In the genomic region with DNA sequence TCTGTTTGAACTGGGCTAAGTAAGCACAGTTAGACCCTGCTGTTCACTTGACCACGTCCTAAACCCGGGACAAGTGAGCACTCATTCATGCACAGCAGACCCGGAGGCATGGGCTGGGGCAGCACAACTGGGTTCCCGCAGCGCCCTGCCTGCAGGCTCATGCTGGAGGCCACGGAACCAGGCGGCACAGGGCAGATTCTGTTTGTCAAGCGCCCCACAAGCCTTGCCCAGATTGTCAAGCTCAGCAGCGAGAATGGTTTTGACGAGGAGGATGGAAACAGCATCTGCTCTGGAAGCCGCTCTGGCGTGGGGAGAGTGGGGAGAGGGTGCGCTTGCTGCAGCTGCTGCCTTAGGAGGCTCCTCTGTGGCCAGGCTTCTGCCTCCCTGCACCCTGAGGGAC, we compare ENCODE assay signal across 1 cellular context.
TF ChIP-seq lines count a peak whose summit lies in the region.

No MANE protein-coding gene starts in this region.

TF ChIP-seq in GM12878, 131 proteins besides CTCF, POLR2A, EP300 and RAD21:
- TF ChIP-seq SREBF2 (IDR thresholded peaks at IDR 0.05; ENCODE audit: low read length): no peak
- no peak for TF ChIP-seq SUPT20H (IDR thresholded peaks at IDR 0.05; ENCODE audit: borderline replicate concordance, control insufficient read depth, low read depth, low read length)
- no peak for TF ChIP-seq NFYA (IDR thresholded peaks at IDR 0.05; ENCODE audit: borderline replicate concordance, low read depth, low read length)
- TF ChIP-seq ZNF207 (IDR thresholded peaks at IDR 0.05; ENCODE audit: borderline replicate concordance): no peak
- TF ChIP-seq CEBPB (IDR thresholded peaks at IDR 0.05; ENCODE audit: borderline replicate concordance in 1 of 2, low read depth in 2 of 2, low read length in 2 of 2): no peak
- TF ChIP-seq NFIC (IDR thresholded peaks at IDR 0.05; ENCODE audit: low read depth, low read length): no peak
- TF ChIP-seq TAF1 (IDR thresholded peaks at IDR 0.05; ENCODE audit: borderline replicate concordance, low read depth, low read length): no peak
- TF ChIP-seq IKZF2 (IDR thresholded peaks at IDR 0.05): no peak
- TF ChIP-seq TCF12 (IDR thresholded peaks at IDR 0.05; ENCODE audit: low read depth, low read length): no peak
- TF ChIP-seq ATF7 (IDR thresholded peaks at IDR 0.05; ENCODE audit: low read depth): no peak
- no peak for TF ChIP-seq LARP7 (IDR thresholded peaks at IDR 0.05)
- TF ChIP-seq, protein P1, sequence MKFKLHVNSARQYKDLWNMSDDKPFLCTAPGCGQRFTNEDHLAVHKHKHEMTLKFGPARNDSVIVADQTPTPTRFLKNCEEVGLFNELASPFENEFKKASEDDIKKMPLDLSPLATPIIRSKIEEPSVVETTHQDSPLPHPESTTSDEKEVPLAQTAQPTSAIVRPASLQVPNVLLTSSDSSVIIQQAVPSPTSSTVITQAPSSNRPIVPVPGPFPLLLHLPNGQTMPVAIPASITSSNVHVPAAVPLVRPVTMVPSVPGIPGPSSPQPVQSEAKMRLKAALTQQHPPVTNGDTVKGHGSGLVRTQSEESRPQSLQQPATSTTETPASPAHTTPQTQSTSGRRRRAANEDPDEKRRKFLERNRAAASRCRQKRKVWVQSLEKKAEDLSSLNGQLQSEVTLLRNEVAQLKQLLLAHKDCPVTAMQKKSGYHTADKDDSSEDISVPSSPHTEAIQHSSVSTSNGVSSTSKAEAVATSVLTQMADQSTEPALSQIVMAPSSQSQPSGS (IDR thresholded peaks at IDR 0.05; ENCODE audit: low read length): no peak
- TF ChIP-seq NR2C2 (IDR thresholded peaks at IDR 0.05; ENCODE audit: borderline replicate concordance, control insufficient read depth, insufficient read length, low read depth): no peak
- no peak for TF ChIP-seq RUNX3 (IDR thresholded peaks at IDR 0.05; ENCODE audit: low read length)
